In genomic region chr5:173890195-173890951, GRCh38 we compare ENCODE assay signal across 9 cellular contexts. TPM values are rescaled to one million over a fixed set of nuclear protein-coding genes. Genes with fewer than 3 reads are reported as not detected.
A peak's percentile ranks its signal among the peaks of the same experiment; 100 is the strongest.
DNase-seq lines count a peak whose midpoint lies in the region; ATAC-seq and TF ChIP-seq lines count a peak whose summit lies in the region.
"Had no signal": no experiment of that assay in that cellular context is flagged by ENCODE, and none has a peak within 500 bp of the region (broad histone marks: within the 10 kb centered on the region; RNA-seq: fewer than 3 reads in every experiment).

No MANE protein-coding gene starts in this region.

- no peaks in the 10 kb centered on the region; the same call in 1 of the 2 replicates for H3K27me3 Mint-ChIP-seq in H9 (ENCODE audit: low read depth)

- no peak overlapping the region for H3K4ac ChIP-seq in H9 (ENCODE audit: low read depth, low read length)

- no peaks in the 10 kb centered on the region for H3K9me3 Mint-ChIP-seq in H9

- H3K79me1 ChIP-seq in H9 (ENCODE audit: insufficient read depth, low read depth, low read length, poor library complexity, severe bottlenecking), result no peaks in the 10 kb centered on the region

- no peaks in the 10 kb centered on the region for H3K36me3 Mint-ChIP-seq in H9 (ENCODE audit: insufficient read depth in 1 of 3, low read depth in 3 of 3)

- H4K91ac ChIP-seq in H9 (ENCODE audit: insufficient read length, low read depth, low read length), result no peak overlapping the region

- no peak overlapping the region for H3K56ac ChIP-seq in H9 (ENCODE audit: insufficient read length, low read depth, low read length)

- H2BK5ac ChIP-seq in H9 (ENCODE audit: insufficient read length, low read length), result no peak overlapping the region

- no peak overlapping the region for H2BK20ac ChIP-seq in H9 (ENCODE audit: low read depth, low read length, poor library complexity, severe bottlenecking)

- H3K27ac Mint-ChIP-seq in H9, result peak overlapping the region in 2 of 3 experiments; percentile 43 to 62; a peak in 3 of 7 replicates

- no peak for TF ChIP-seq CTCF in H9 (conservative IDR thresholded peaks at IDR 0.05)
- TF ChIP-seq CTCF in VCaP (conservative IDR thresholded peaks at IDR 0.05), result no peak
- TF ChIP-seq CTCF in gastroesophageal sphincter (IDR thresholded peaks at IDR 0.05), result no peak
- no peak for TF ChIP-seq CTCF in ovary (IDR thresholded peaks at IDR 0.05)

- peak overlapping the region; percentile 41 to 97 for H3K4me3 Mint-ChIP-seq in H9

- TF ChIP-seq POLR2A in gastroesophageal sphincter (IDR thresholded peaks at IDR 0.05) (no peak), ovary (IDR thresholded peaks at IDR 0.05) (peak; percentile 7)

- no peak overlapping the region for H3K23ac ChIP-seq in H9 (ENCODE audit: insufficient read length, low read depth, low read length)

- H3K4me1 Mint-ChIP-seq in H9, result peaks cover 30 to 40% of the 10 kb centered on the region in 2 experiments

- TF ChIP-seq EP300 in gastroesophageal sphincter (IDR thresholded peaks at IDR 0.05) (no peak), ovary (IDR thresholded peaks at IDR 0.05) (no peak)

- H3T11ph ChIP-seq in H9 (ENCODE audit: low read length), result no peak overlapping the region

- H4K8ac ChIP-seq in H9 (replicated peaks; ENCODE audit: insufficient read length, low read depth, low read length), result no peak overlapping the region

- peak overlapping the region; percentile 91 for H3K4me3 ChIP-seq in ACC112 (ENCODE audit: low read depth, low read length)
- H3K4me3 ChIP-seq in gastroesophageal sphincter, result peak overlapping the region; percentile 78 to 94
- H3K4me3 ChIP-seq in ovary, result peak overlapping the region; percentile 35

- H2BK12ac ChIP-seq in H9 (ENCODE audit: insufficient read length, low read depth, low read length), result no peak overlapping the region

- no peak overlapping the region for H2BK15ac ChIP-seq in H9 (ENCODE audit: low read depth, low read length)

- H3K36me3 ChIP-seq in ACC112 (ENCODE audit: insufficient read depth, low read length) (no peaks in the 10 kb centered on the region), gastroesophageal sphincter (no peaks in the 10 kb centered on the region), ovary (no peaks in the 10 kb centered on the region)

- peak overlapping the region; percentile 36 for H3K9ac ChIP-seq in H9 (ENCODE audit: extremely low read depth, insufficient read length, low read length)

- H3K27me3 ChIP-seq in ACC112 (ENCODE audit: insufficient read depth, low read length), result no peaks in the 10 kb centered on the region
- H3K27me3 ChIP-seq in H9 (ENCODE audit: insufficient read depth, low read length), result no peaks in the 10 kb centered on the region
- H3K27me3 ChIP-seq in gastroesophageal sphincter, result no peaks in the 10 kb centered on the region
- H3K27me3 ChIP-seq in ovary, result no peaks in the 10 kb centered on the region

- peak overlapping the region; percentile 17; the same call in 1 of the 2 replicates for H3K14ac ChIP-seq in H9 (ENCODE audit: insufficient read depth, low read length)

- peaks cover 61% of the 10 kb centered on the region for H3K79me2 ChIP-seq in ACC112 (ENCODE audit: control insufficient read depth, insufficient read depth, low read length, unreplicated experiment)
- no peaks in the 10 kb centered on the region; the same call in 1 of the 2 replicates for H3K79me2 ChIP-seq in H9 (ENCODE audit: insufficient read depth, low read length)

- peak; percentile 39 for DNase-seq in H9
- peak; percentile 36 to 53 (median 44) for DNase-seq in ovary
- no peak for DNase-seq in stimulated activated CD4-positive, alpha-beta T cell treated with anti-CD3 and anti-CD28 coated beads, Interleukin-1b, Interleukin-23, amount 100 ng/mL, for 48 hours
- DNase-seq in NCI-H1436 treated with DMSO at 0.1 percent for 48 hours (lab: John Stamatoyannopoulos, UW), result no peak

- peak overlapping the region; percentile 86 for H3K4me2 ChIP-seq in H9 (ENCODE audit: insufficient read depth, insufficient read length, low read length)

- no peak overlapping the region for H4K5ac ChIP-seq in H9 (ENCODE audit: insufficient read length, low read depth, low read length)

- peaks cover 16% of the 10 kb centered on the region for H3K4me1 ChIP-seq in ACC112 (ENCODE audit: control insufficient read depth, insufficient read depth, low read length, unreplicated experiment)
- no peaks in the 10 kb centered on the region; the same call in 1 of the 2 replicates for H3K4me1 ChIP-seq in H9 (ENCODE audit: insufficient read depth, low read length)
- peaks cover 0 to 63% (median 8%) of the 10 kb centered on the region in 3 donors for H3K4me1 ChIP-seq in gastroesophageal sphincter
- peaks cover 3% of the 10 kb centered on the region for H3K4me1 ChIP-seq in ovary (ENCODE audit: insufficient read depth)

- intact Hi-C loops in ovary (cut with DNase I), result no loop called here

- H2AK5ac ChIP-seq in H9 (ENCODE audit: insufficient read length, low read length), result no peak overlapping the region

- ATAC-seq in gastroesophageal sphincter (no peak), GM18909 (IDR thresholded peaks at IDR 0.05; ENCODE audit: poor library complexity, unreplicated experiment) (no peak)
- ATAC-seq: HCT116 had no signal

- no peaks in the 10 kb centered on the region for H4K20me1 ChIP-seq in H9 (ENCODE audit: control insufficient read depth, insufficient read depth, insufficient read length)

- H3K9me3 ChIP-seq in H9 (ENCODE audit: control insufficient read depth, low read depth, low read length) (no peaks in the 10 kb centered on the region), gastroesophageal sphincter (no peaks in the 10 kb centered on the region), ovary (no peaks in the 10 kb centered on the region)

- WGBS in H9 (ENCODE audit: extremely low coverage, insufficient read length, low lambda C conversion rate), result no CpG with 5 or more reads among the region's 19 CpGs
- 17 to 40% methylated on average over 10 to 16 of the region's 19 CpGs for WGBS in gastroesophageal sphincter (ENCODE audit: low coverage in 1 of 2), 2 donors
- WGBS in ovary, 3 donors, result 19 to 27% (median 21%) methylated on average over 19 of the region's 19 CpGs

- peaks cover 7% of the 10 kb centered on the region for H3K23me2 ChIP-seq in H9 (ENCODE audit: insufficient read length, low read depth, low read length, poor library complexity, severe bottlenecking)

- H2AFZ ChIP-seq in ACC112 (ENCODE audit: low read length, unreplicated experiment) (no peak overlapping the region), H9 (ENCODE audit: low read length) (no peak overlapping the region)

- peak overlapping the region; percentile 3; the same call in 1 of the 2 replicates for H3K27ac ChIP-seq in ACC112 (ENCODE audit: low read depth, low read length)
- no peak overlapping the region for H3K27ac ChIP-seq in H9 (ENCODE audit: insufficient read length, low read depth, low read length)
- H3K27ac ChIP-seq in VCaP, result peak overlapping the region; percentile 90
- H3K27ac ChIP-seq in gastroesophageal sphincter, result peak overlapping the region; percentile 54 to 89 (median 84)
- H3K27ac ChIP-seq in ovary, result peak overlapping the region in 1 of 2 donors; percentile 60

- no peak overlapping the region for H2BK120ac ChIP-seq in H9 (ENCODE audit: low read depth, low read length, poor library complexity, severe bottlenecking)

- H3K18ac ChIP-seq in H9 (ENCODE audit: insufficient read length, low read depth, low read length), result no peak overlapping the region

RNA-seq across cellular contexts. Expression of gene CPEB4, which starts 2.2 kb away (rescaled TPM):
- total RNA-seq in H9 (2021), result 8.6 and 8.7 TPM in 2 replicates
- 10 to 100 TPM; 43.3 to 60.6 (median 52.4) TPM for total RNA-seq in gastroesophageal sphincter
- total RNA-seq in ovary, result 10 to 100 TPM; 14.5 to 50.1 (median 23.2) TPM
- polyA plus RNA-seq in ovary, result 10 to 100 TPM in 1 of 2 donors, 1 to 10 TPM in 1; 7.2 to 26.0 TPM

Comparison
In these comparisons a context has a peak if more than half of its experiments do, and no peak if none do; other contexts are left out.
1. H3K4me3 ChIP-seq: peak in every context shown above with its lines; median percentile 91 in ACC112; 86 in gastroesophageal sphincter; 35 in ovary.
2. DNase-seq: peak in H9 (single experiment) and ovary (5 of 5); none in stimulated activated CD4-positive, alpha-beta T cell treated with anti-CD3 and anti-CD28 coated beads, Interleukin-1b, Interleukin-23, amount 100 ng/mL, for 48 hours (single experiment) and NCI-H1436 treated with DMSO at 0.1 percent for 48 hours (single experiment).